Comparison of ENCODE assay signal across 1 cellular context in genomic region chr14:70585221-70585620, GRCh38.
TF ChIP-seq lines count a peak whose summit lies in the region.

No MANE protein-coding gene starts in this region.

TF ChIP-seq in GM23338, 12 proteins besides CTCF, POLR2A, EP300 and RAD21 (continued from another document):
- no peak for TF ChIP-seq REST (IDR thresholded peaks at IDR 0.05; ENCODE audit: unreplicated experiment)
